9 cellular contexts compared by ENCODE assay signal in genomic region chr19:13098291-13099072, GRCh38. TPM values are rescaled to one million over a fixed set of nuclear protein-coding genes. Genes with fewer than 3 reads are reported as not detected.
DNase-seq lines count a peak whose midpoint lies in the region; ATAC-seq, FAIRE-seq and TF ChIP-seq lines count a peak whose summit lies in the region.
"Had no signal": no experiment of that assay in that cellular context is flagged by ENCODE, and none has a peak within 500 bp of the region (broad histone marks: within the 10 kb centered on the region; RNA-seq: fewer than 3 reads in every experiment).

No MANE protein-coding gene starts in this region.

- no peak overlapping the region for H3K4ac ChIP-seq in mesenchymal stem cell (ENCODE audit: low read depth in 1 of 2, low read length in 2 of 2)

- H3K27me3 ChIP-seq in DND-41 (ENCODE audit: insufficient read depth, low read length, poor library complexity), result peaks cover 9% of the 10 kb centered on the region
- peaks cover 0 to 55% of the 10 kb centered on the region in 2 experiments for H3K27me3 ChIP-seq in mesenchymal stem cell (ENCODE audit: control insufficient read depth in 1 of 2, insufficient read depth in 1 of 2, low read length in 2 of 2)

- H3K4me1 ChIP-seq in DND-41 (ENCODE audit: insufficient read depth, low read length), result peaks cover 36% of the 10 kb centered on the region
- H3K4me1 ChIP-seq in mesenchymal stem cell (ENCODE audit: control insufficient read depth, insufficient read depth, low read depth, low read length), result peaks cover 46% of the 10 kb centered on the region

- H2BK120ac ChIP-seq in mesenchymal stem cell (ENCODE audit: low read depth, low read length), result no peak overlapping the region

- DNase-seq in DND-41 (no peak), NOMO-1 treated with dmso at 0.1 percent for 144 hours (lab: John Stamatoyannopoulos, UW; ENCODE audit: unreplicated experiment) (peak; percentile 79), cerebellum (ENCODE audit: low spot score) (peak; percentile 57), mesenchymal stem cell (peak; percentile 55), RPMI8226 (no peak), ACHN (no peak), HTR-8/SVneo (ENCODE audit: insufficient read length, low spot score) (no peak), GOT3 (lab: John Stamatoyannopoulos, UW) (no peak)

- peak overlapping the region; percentile 72 for H3K9ac ChIP-seq in DND-41 (ENCODE audit: low read depth, low read length)
- peak overlapping the region; percentile 54 for H3K9ac ChIP-seq in mesenchymal stem cell (ENCODE audit: low read length)

- peaks cover 2% of the 10 kb centered on the region for H3K79me1 ChIP-seq in mesenchymal stem cell (replicated peaks; ENCODE audit: low read length, poor library complexity, severe bottlenecking)

- H4K8ac ChIP-seq in mesenchymal stem cell (ENCODE audit: low read length), result no peak overlapping the region

- peak overlapping the region; percentile 85 for H2AFZ ChIP-seq in DND-41 (ENCODE audit: low read depth, low read length)
- no peak overlapping the region for H2AFZ ChIP-seq in mesenchymal stem cell (ENCODE audit: low read depth, low read length)

- H3K23ac ChIP-seq in mesenchymal stem cell (ENCODE audit: low read length in 2 of 2), result no peak overlapping the region

- no peak overlapping the region for H2AK5ac ChIP-seq in mesenchymal stem cell (ENCODE audit: low read length, severe bottlenecking)

- H3K36me3 ChIP-seq in DND-41 (ENCODE audit: insufficient read depth, low read length) (no peaks in the 10 kb centered on the region), mesenchymal stem cell (ENCODE audit: control insufficient read depth in 1 of 2, insufficient read depth in 2 of 2, low read depth in 1 of 2, low read length in 2 of 2) (peaks cover 5 to 21% of the 10 kb centered on the region in 2 experiments)

- no peak overlapping the region for H2BK5ac ChIP-seq in mesenchymal stem cell (ENCODE audit: low read depth, low read length, poor library complexity, severe bottlenecking)

- peak overlapping the region; percentile 16 to 59; a peak in 3 of 4 replicates for H3K4me3 ChIP-seq in DND-41 (ENCODE audit: low read depth in 1 of 2, low read length in 2 of 2)
- H3K4me3 ChIP-seq in mesenchymal stem cell (ENCODE audit: insufficient read depth in 1 of 2, low read depth in 1 of 2, low read length in 2 of 2), result no peak overlapping the region

- no peak overlapping the region for H3K18ac ChIP-seq in mesenchymal stem cell (ENCODE audit: low read depth in 1 of 2, low read length in 2 of 2)

- H4K91ac ChIP-seq in mesenchymal stem cell (ENCODE audit: low read length), result no peak overlapping the region

- no peak overlapping the region for H2BK15ac ChIP-seq in mesenchymal stem cell (ENCODE audit: low read depth, poor library complexity, severe bottlenecking)

- no peak for TF ChIP-seq CTCF in DND-41 (IDR thresholded peaks at IDR 0.05; ENCODE audit: borderline replicate concordance, extremely low read depth, low read length, poor library complexity, severe bottlenecking)

- H3K4me2 ChIP-seq in DND-41 (ENCODE audit: insufficient read depth, low read length), result peak overlapping the region; percentile 76
- no peak overlapping the region for H3K4me2 ChIP-seq in mesenchymal stem cell (ENCODE audit: low read length, poor library complexity, severe bottlenecking)

- 7% methylated on average over 27 of the region's 56 CpGs for WGBS in mesenchymal stem cell

- no peak overlapping the region for H2BK12ac ChIP-seq in mesenchymal stem cell (ENCODE audit: low read length in 2 of 2)

- no peaks in the 10 kb centered on the region; the same call in 1 of the 2 replicates for H4K20me1 ChIP-seq in DND-41 (ENCODE audit: insufficient read depth, low read length)

- ATAC-seq in DND-41 (ENCODE audit: insufficient read depth, low read depth), result no peak

- no peaks in the 10 kb centered on the region for H3K79me2 ChIP-seq in DND-41 (ENCODE audit: insufficient read depth, low read length)

- in situ Hi-C loops in ACHN (cut with HindIII; ENCODE audit: low pct_ligation_motif_present, low pct_unique_long_range_greater_than_20kb, low sequenced_read_pairs), result no loop called here

- H3K27ac ChIP-seq in DND-41 (ENCODE audit: low read length), result peak overlapping the region; percentile 90
- H3K27ac ChIP-seq in mesenchymal stem cell (ENCODE audit: low read length, poor library complexity, severe bottlenecking), result no peak overlapping the region

- no peak for FAIRE-seq in HTR-8/SVneo (lab: Jason Lieb, UNC)
- FAIRE-seq: colon had no signal

- no peak overlapping the region for H3K14ac ChIP-seq in mesenchymal stem cell (ENCODE audit: low read length in 2 of 2)

- H3K9me3 ChIP-seq in DND-41 (ENCODE audit: insufficient read depth, low read length, severe bottlenecking) (no peaks in the 10 kb centered on the region), mesenchymal stem cell (ENCODE audit: control insufficient read depth, low read length) (no peaks in the 10 kb centered on the region)

RNA-seq across cellular contexts. Expression of gene LYL1, which starts 4.2 kb away (rescaled TPM):
- total RNA-seq in cerebellum, result 3.1 TPM
- polyA plus RNA-seq in mesenchymal stem cell (2013, experiment 1 of 2), result 0.68 TPM
- 0.79 TPM for polyA plus RNA-seq in mesenchymal stem cell (2013, experiment 2 of 2)

RNA-seq across cellular contexts. Expression of gene TRMT1, which starts 18.1 kb away (rescaled TPM):
- total RNA-seq in cerebellum, result 14.1 TPM
- polyA plus RNA-seq in mesenchymal stem cell (2013, experiment 1 of 2), result 20.0 TPM
- polyA plus RNA-seq in mesenchymal stem cell (2013, experiment 2 of 2), result 16.9 TPM

RNA-seq across cellular contexts. Expression of gene NACC1, which starts 19.6 kb away (rescaled TPM):
- total RNA-seq in cerebellum, result 10.5 TPM
- polyA plus RNA-seq in mesenchymal stem cell (2013, experiment 1 of 2), result 82.1 TPM
- 85.0 TPM for polyA plus RNA-seq in mesenchymal stem cell (2013, experiment 2 of 2)

RNA-seq across cellular contexts. Expression of gene STX10, which starts 51.7 kb away (rescaled TPM):
- total RNA-seq in cerebellum, result 19.7 TPM
- 50.2 TPM for polyA plus RNA-seq in mesenchymal stem cell (2013, experiment 1 of 2)
- 53.2 TPM for polyA plus RNA-seq in mesenchymal stem cell (2013, experiment 2 of 2)

RNA-seq across cellular contexts. Expression of gene IER2, which starts 51.7 kb away (rescaled TPM):
- 10.3 TPM for total RNA-seq in cerebellum
- 135 TPM for polyA plus RNA-seq in mesenchymal stem cell (2013, experiment 1 of 2)
- 129 TPM for polyA plus RNA-seq in mesenchymal stem cell (2013, experiment 2 of 2)

Comparison
In these comparisons a context has a peak if more than half of its experiments do, and no peak if none do; other contexts are left out.
1. DNase-seq: peak in NOMO-1 treated with dmso at 0.1 percent for 144 hours (single experiment), cerebellum (single experiment) and mesenchymal stem cell (single experiment); none in DND-41 (single experiment), RPMI8226 (single experiment), ACHN (single experiment), HTR-8/SVneo (single experiment) and GOT3 (single experiment).
2. H3K4me3 ChIP-seq: peak in DND-41 (2 of 2); none in mesenchymal stem cell (0 of 2).